Comparison of ENCODE assay signal across 8 cellular contexts in genomic region chr12:1529862-1530591, GRCh38.
DNase-seq lines count a peak whose midpoint lies in the region; ATAC-seq and TF ChIP-seq lines count a peak whose summit lies in the region.

No MANE protein-coding gene starts in this region.

- H3K4me1 ChIP-seq in ectodermal cell (ENCODE audit: control insufficient read depth, insufficient read depth, low read length) (peaks cover 15% of the 10 kb centered on the region), mononuclear cell (ENCODE audit: insufficient read depth, low read length) (peaks cover 39% of the 10 kb centered on the region), adrenal gland (replicated peaks in 1 of 2) (peaks cover 0 to 6% of the 10 kb centered on the region in 2 donors)

- 1% methylated on average over 101 of the region's 101 CpGs for WGBS in ectodermal cell, 2 experiments
- WGBS in adrenal gland, 4 donors, result 6 to 57% (median 12%) methylated on average over 2 to 101 of the region's 101 CpGs

- ATAC-seq in HG03442 (IDR thresholded peaks at IDR 0.05; ENCODE audit: unreplicated experiment), result no peak

- intact Hi-C loops in adrenal gland (cut with DNase I), result no loop called here

- DNase-seq in ELR (ENCODE audit: low read depth) (peak; percentile 77), NCI-H526 treated with DMSO at 0.1 percent for 48 hours (lab: John Stamatoyannopoulos, UW) (peak; percentile 28), NCI-H187 (lab: John Stamatoyannopoulos, UW) (no peak), adrenal gland (no peak)
- no peak for DNase-seq in activated CD4-positive, CD25-positive, alpha-beta regulatory T cell (lab: John Stamatoyannopoulos, UW)

- H3K4me3 ChIP-seq in ectodermal cell (ENCODE audit: insufficient read depth, low read depth, low read length) (peak overlapping the region; percentile 48), mononuclear cell (ENCODE audit: low read length) (peak overlapping the region; percentile 13), adrenal gland (peak overlapping the region in 2 of 4 donors; percentile 9 to 62)

- TF ChIP-seq POLR2A in adrenal gland (IDR thresholded peaks at IDR 0.05), result no peak

- H3K27ac ChIP-seq in ectodermal cell (ENCODE audit: insufficient read depth, low read depth, low read length, poor library complexity, severe bottlenecking) (no peak overlapping the region), adrenal gland (no peak overlapping the region)

- H3K27me3 ChIP-seq in ectodermal cell (ENCODE audit: control insufficient read depth, insufficient read depth, low read length, poor library complexity, severe bottlenecking) (peaks cover 66% of the 10 kb centered on the region), mononuclear cell (ENCODE audit: insufficient read depth, low read length) (peaks cover 74% of the 10 kb centered on the region), adrenal gland (peaks cover 21% of the 10 kb centered on the region)

- H3K36me3 ChIP-seq in ectodermal cell (ENCODE audit: control insufficient read depth, insufficient read depth, low read length), result no peaks in the 10 kb centered on the region
- H3K36me3 ChIP-seq in adrenal gland (replicated peaks in 1 of 2), result no peaks in the 10 kb centered on the region

- H3K9me3 ChIP-seq in ectodermal cell (ENCODE audit: control insufficient read depth, low read length) (no peaks in the 10 kb centered on the region), mononuclear cell (ENCODE audit: low read depth, low read length) (no peaks in the 10 kb centered on the region), adrenal gland (replicated peaks in 1 of 3) (no peaks in the 10 kb centered on the region)

- no peak for TF ChIP-seq CTCF in adrenal gland (IDR thresholded peaks at IDR 0.05)

Comparison
In these comparisons a context has a peak if more than half of its experiments do, and no peak if none do; other contexts are left out.
1. DNase-seq: peak in ELR (single experiment) and NCI-H526 treated with DMSO at 0.1 percent for 48 hours (single experiment); none in NCI-H187 (0 of 2), activated CD4-positive, CD25-positive, alpha-beta regulatory T cell (0 of 4) and adrenal gland (0 of 7).